Comparison of ENCODE assay signal across 11 cellular contexts in genomic region chr4:3226467-3226866, GRCh38. TPM values are rescaled to one million over a fixed set of nuclear protein-coding genes. Genes with fewer than 3 reads are reported as not detected.
DNase-seq lines count a peak whose midpoint lies in the region; ATAC-seq and TF ChIP-seq lines count a peak whose summit lies in the region.
"Had no signal": no experiment of that assay in that cellular context is flagged by ENCODE, and none has a peak within 500 bp of the region (broad histone marks: within the 10 kb centered on the region; RNA-seq: fewer than 3 reads in every experiment).

No MANE protein-coding gene starts in this region.

- DNase-seq in NCI-H526 (lab: John Stamatoyannopoulos, UW) = peak; percentile 42 to 89
- DNase-seq in right lobe of liver = peak in 2 of 3 donors; percentile 20 to 41
- DNase-seq in UCSD-AML1 (lab: John Stamatoyannopoulos, UW; ENCODE audit: unreplicated experiment) = no peak
- DNase-seq in WTC11 (ENCODE audit: low spot score) = no peak
- DNase-seq: glutamatergic neuron, mesenchymal stem cell, RPMI8226 had no signal

- TF ChIP-seq POLR2A in right lobe of liver (IDR thresholded peaks at IDR 0.05) = no peak

- intact Hi-C loops in dendritic cell treated with granulocyte-macrophage colony-stimulating factor and Interleukin-4, amounts not matched to agents 40 ng/mL and 50 ng/mL, for 4 days (cut with micrococcal nuclease) = loop anchor here (1.0 kb wide), 1 partner anchor 66 kb away; no protein-coding TSS in a partner anchor
- intact Hi-C loops in right lobe of liver (cut with DNase I) = no loop called here

- no peaks in the 10 kb centered on the region for H3K9me3 Mint-ChIP-seq in dendritic cell treated with granulocyte-macrophage colony-stimulating factor and Interleukin-4, amounts not matched to agents 40 ng/mL and 50 ng/mL, for 4 days
- H3K9me3 Mint-ChIP-seq in WTC11 = peaks cover 8% of the 10 kb centered on the region

- H3K27me3 ChIP-seq in right lobe of liver = no peaks in the 10 kb centered on the region
- H3K27me3 ChIP-seq in stomach smooth muscle (ENCODE audit: control insufficient read depth in 1 of 2, insufficient read depth in 2 of 2, low read length in 2 of 2) = no peaks in the 10 kb centered on the region

- WGBS in right lobe of liver (ENCODE audit: insufficient coverage, low coverage, low lambda C conversion rate, missing lambda C conversion rate) = 60% methylated on average over 6 of the region's 9 CpGs

- H3K36me3 ChIP-seq in right lobe of liver (peaks cover 6 to 68% (median 27%) of the 10 kb centered on the region in 4 donors), stomach smooth muscle (ENCODE audit: control insufficient read depth in 2 of 2, insufficient read depth in 2 of 2, low read length in 2 of 2) (peaks cover 60 to 65% of the 10 kb centered on the region in 2 donors)

- H3K4me1 Mint-ChIP-seq in dendritic cell treated with granulocyte-macrophage colony-stimulating factor and Interleukin-4, amounts not matched to agents 40 ng/mL and 50 ng/mL, for 4 days (ENCODE audit: low read depth) = peaks cover 58% of the 10 kb centered on the region
- no peaks in the 10 kb centered on the region for H3K4me1 Mint-ChIP-seq in WTC11

- H3K27ac Mint-ChIP-seq in dendritic cell treated with granulocyte-macrophage colony-stimulating factor and Interleukin-4, amounts not matched to agents 40 ng/mL and 50 ng/mL, for 4 days = peak overlapping the region; percentile 89
- H3K27ac Mint-ChIP-seq in WTC11 = no peak overlapping the region

- CTCF ChIA-PET in WTC11 (lab: Charles Lee) = no interaction called here

- no peak overlapping the region for H3K4me3 Mint-ChIP-seq in dendritic cell treated with granulocyte-macrophage colony-stimulating factor and Interleukin-4, amounts not matched to agents 40 ng/mL and 50 ng/mL, for 4 days
- H3K4me3 Mint-ChIP-seq in WTC11 = no peak overlapping the region

- H3K27me3 Mint-ChIP-seq in dendritic cell treated with granulocyte-macrophage colony-stimulating factor and Interleukin-4, amounts not matched to agents 40 ng/mL and 50 ng/mL, for 4 days = no peaks in the 10 kb centered on the region
- H3K27me3 Mint-ChIP-seq in WTC11 (ENCODE audit: low read depth) = no peaks in the 10 kb centered on the region

- ATAC-seq in right lobe of liver = peak; percentile 58 to 70 (median 62)
- no peak for ATAC-seq in WTC11
- ATAC-seq in HG03159 (IDR thresholded peaks at IDR 0.05; ENCODE audit: unreplicated experiment) = no peak

- H3K4me3 ChIP-seq in right lobe of liver = no peak overlapping the region
- H3K4me3 ChIP-seq in stomach smooth muscle (ENCODE audit: low read length in 2 of 2) = no peak overlapping the region

- H3K9ac ChIP-seq in stomach smooth muscle (ENCODE audit: low read length in 2 of 2) = no peak overlapping the region
- H3K9ac ChIP-seq: parathyroid adenoma had no signal

- POLR2A ChIA-PET in WTC11 (lab: Charles Lee) = no interaction called here

- no peak for TF ChIP-seq CTCF in right lobe of liver (IDR thresholded peaks at IDR 0.05)
- no peak for TF ChIP-seq CTCF in WTC11 (IDR thresholded peaks at IDR 0.05)

- peaks cover 86% of the 10 kb centered on the region for H3K36me3 Mint-ChIP-seq in dendritic cell treated with granulocyte-macrophage colony-stimulating factor and Interleukin-4, amounts not matched to agents 40 ng/mL and 50 ng/mL, for 4 days (ENCODE audit: low read depth)
- H3K36me3 Mint-ChIP-seq in WTC11 = peaks cover 56% of the 10 kb centered on the region

- H3K4me1 ChIP-seq in right lobe of liver (no peaks in the 10 kb centered on the region), stomach smooth muscle (ENCODE audit: control insufficient read depth, insufficient read depth, low read length) (peaks cover 17% of the 10 kb centered on the region)
- H3K4me1 ChIP-seq: parathyroid adenoma had no signal

- H3K9me3 ChIP-seq in right lobe of liver (no peaks in the 10 kb centered on the region), stomach smooth muscle (ENCODE audit: control insufficient read depth in 2 of 2, low read length in 2 of 2) (no peaks in the 10 kb centered on the region)

- H3K27ac ChIP-seq in right lobe of liver (peak overlapping the region; percentile 10 to 57 (median 47)), stomach smooth muscle (ENCODE audit: low read length) (peak overlapping the region; percentile 24)
- H3K27ac ChIP-seq: parathyroid adenoma had no signal

TF ChIP-seq in WTC11, 78 proteins besides CTCF, POLR2A, EP300 and RAD21 (continues in another document):
- TF ChIP-seq, protein P1, sequence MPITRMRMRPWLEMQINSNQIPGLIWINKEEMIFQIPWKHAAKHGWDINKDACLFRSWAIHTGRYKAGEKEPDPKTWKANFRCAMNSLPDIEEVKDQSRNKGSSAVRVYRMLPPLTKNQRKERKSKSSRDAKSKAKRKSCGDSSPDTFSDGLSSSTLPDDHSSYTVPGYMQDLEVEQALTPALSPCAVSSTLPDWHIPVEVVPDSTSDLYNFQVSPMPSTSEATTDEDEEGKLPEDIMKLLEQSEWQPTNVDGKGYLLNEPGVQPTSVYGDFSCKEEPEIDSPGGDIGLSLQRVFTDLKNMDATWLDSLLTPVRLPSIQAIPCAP (CRISPR knock-in tag; IDR thresholded peaks at IDR 0.05) = no peak
- TF ChIP-seq NFATC4 (CRISPR knock-in tag; IDR thresholded peaks at IDR 0.05) (no peak), ZNF423 (CRISPR knock-in tag; IDR thresholded peaks at IDR 0.05) (no peak), E2F5 (CRISPR knock-in tag; IDR thresholded peaks at IDR 0.05) (no peak), ZNF138 (CRISPR knock-in tag; conservative IDR thresholded peaks at IDR 0.05) (no peak), ATF1 (CRISPR knock-in tag; IDR thresholded peaks at IDR 0.05) (no peak), ZNF512 (CRISPR knock-in tag; IDR thresholded peaks at IDR 0.05; ENCODE audit: borderline replicate concordance) (no peak), ZNF416 (CRISPR knock-in tag; IDR thresholded peaks at IDR 0.05) (no peak), AR (CRISPR knock-in tag; IDR thresholded peaks at IDR 0.05) (no peak), CREM (CRISPR knock-in tag; IDR thresholded peaks at IDR 0.05) (no peak)
- TF ChIP-seq, protein P2, sequence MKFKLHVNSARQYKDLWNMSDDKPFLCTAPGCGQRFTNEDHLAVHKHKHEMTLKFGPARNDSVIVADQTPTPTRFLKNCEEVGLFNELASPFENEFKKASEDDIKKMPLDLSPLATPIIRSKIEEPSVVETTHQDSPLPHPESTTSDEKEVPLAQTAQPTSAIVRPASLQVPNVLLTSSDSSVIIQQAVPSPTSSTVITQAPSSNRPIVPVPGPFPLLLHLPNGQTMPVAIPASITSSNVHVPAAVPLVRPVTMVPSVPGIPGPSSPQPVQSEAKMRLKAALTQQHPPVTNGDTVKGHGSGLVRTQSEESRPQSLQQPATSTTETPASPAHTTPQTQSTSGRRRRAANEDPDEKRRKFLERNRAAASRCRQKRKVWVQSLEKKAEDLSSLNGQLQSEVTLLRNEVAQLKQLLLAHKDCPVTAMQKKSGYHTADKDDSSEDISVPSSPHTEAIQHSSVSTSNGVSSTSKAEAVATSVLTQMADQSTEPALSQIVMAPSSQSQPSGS (CRISPR knock-in tag; IDR thresholded peaks at IDR 0.05; ENCODE audit: borderline replicate concordance, low read depth) = no peak
- TF ChIP-seq, protein P3, sequence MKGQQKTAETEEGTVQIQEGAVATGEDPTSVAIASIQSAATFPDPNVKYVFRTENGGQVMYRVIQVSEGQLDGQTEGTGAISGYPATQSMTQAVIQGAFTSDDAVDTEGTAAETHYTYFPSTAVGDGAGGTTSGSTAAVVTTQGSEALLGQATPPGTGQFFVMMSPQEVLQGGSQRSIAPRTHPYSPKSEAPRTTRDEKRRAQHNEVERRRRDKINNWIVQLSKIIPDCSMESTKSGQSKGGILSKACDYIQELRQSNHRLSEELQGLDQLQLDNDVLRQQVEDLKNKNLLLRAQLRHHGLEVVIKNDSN (CRISPR knock-in tag; IDR thresholded peaks at IDR 0.05) = no peak

RNA-seq across cellular contexts. Expression of gene MSANTD1, which starts 22.5 kb away (rescaled TPM):
- total RNA-seq in right lobe of liver (under 1 TPM in 5 of 6 experiments, not detected in 1; 0.46 to 0.84 (median 0.64) TPM), WTC11 (2021) (0.98 to 1.1 TPM (median 0.99 TPM) in 3 replicates)

Comparison
In these comparisons a context has a peak if more than half of its experiments do, and no peak if none do; other contexts are left out.
1. DNase-seq: peak in NCI-H526 (2 of 2) and right lobe of liver (2 of 3); none in UCSD-AML1 (single experiment) and WTC11 (single experiment).
2. ATAC-seq: peak in right lobe of liver (4 of 4); none in WTC11 (single experiment) and HG03159 (single experiment).